7 cellular contexts compared by ENCODE assay signal in genomic region chr2:98464772-98465310, GRCh38. TPM values are rescaled to one million over a fixed set of nuclear protein-coding genes. Genes with fewer than 3 reads are reported as not detected.
DNase-seq lines count a peak whose midpoint lies in the region; ATAC-seq, FAIRE-seq and TF ChIP-seq lines count a peak whose summit lies in the region.

No MANE protein-coding gene starts in this region.

- H3K36me3 ChIP-seq in endothelial cell of umbilical vein (ENCODE audit: control insufficient read depth in 2 of 2, extremely low read depth in 1 of 2, insufficient read depth in 2 of 2, low read length in 2 of 2) (no peaks in the 10 kb centered on the region), osteoblast (ENCODE audit: insufficient read depth, low read length) (no peaks in the 10 kb centered on the region)

- H3K27ac ChIP-seq in endothelial cell of umbilical vein (ENCODE audit: insufficient read depth, low read depth, low read length) (no peak overlapping the region), osteoblast (ENCODE audit: low read depth, low read length) (no peak overlapping the region)

- H3K4me3 ChIP-seq in endothelial cell of umbilical vein (replicated peaks in 1 of 3; ENCODE audit: insufficient read depth in 1 of 3, low read depth in 1 of 3, low read length in 3 of 3) (no peak overlapping the region), osteoblast (ENCODE audit: insufficient read depth, low read length) (no peak overlapping the region)

- H3K79me2 ChIP-seq in endothelial cell of umbilical vein (ENCODE audit: control insufficient read depth, insufficient read depth, low read length) (peaks cover 33% of the 10 kb centered on the region), osteoblast (ENCODE audit: insufficient read depth, low read length) (peaks cover 40% of the 10 kb centered on the region)

- no TSS peak for BruUV-seq in endothelial cell of umbilical vein (replicated peaks; lab: Mats Ljungman, UMichigan)

- ATAC-seq in GM18867 (IDR thresholded peaks at IDR 0.05; ENCODE audit: unreplicated experiment), result peak; percentile 41
- ATAC-seq in HG02759 (IDR thresholded peaks at IDR 0.05; ENCODE audit: unreplicated experiment), result peak; percentile 38
- peak; percentile 30 for ATAC-seq in stimulated activated naive CD8-positive, alpha-beta T cell treated with anti-CD3 and anti-CD28 coated beads, Interleukin-15, Interleukin-2, amounts not matched to agents 100 U/mL and 50 U/mL, for 24 hours

- dilution Hi-C loops in endothelial cell of umbilical vein (cut with MboI; ENCODE audit: extremely low pct_ligation_motif_present, low sequenced_read_pairs), result no loop called here

- H4K20me1 ChIP-seq in endothelial cell of umbilical vein (replicated peaks; ENCODE audit: control insufficient read depth, extremely low read depth, insufficient read depth, low read length) (no peaks in the 10 kb centered on the region), osteoblast (ENCODE audit: insufficient read depth, low read length) (peaks cover 14% of the 10 kb centered on the region)

- H2AFZ ChIP-seq in endothelial cell of umbilical vein (ENCODE audit: low read depth, low read length) (no peak overlapping the region), osteoblast (ENCODE audit: low read length) (no peak overlapping the region)

- no peak overlapping the region for H3K9ac ChIP-seq in endothelial cell of umbilical vein (replicated peaks; ENCODE audit: extremely low read depth, insufficient read depth, low read length)

- intact Hi-C loops in endothelial cell of umbilical vein (cut with micrococcal nuclease), result no loop called here

- peak overlapping the region; percentile 59 for H3K4me2 ChIP-seq in endothelial cell of umbilical vein (ENCODE audit: insufficient read depth, low read length)
- no peak overlapping the region for H3K4me2 ChIP-seq in osteoblast (ENCODE audit: insufficient read depth, low read length)

- H3K4me1 ChIP-seq in endothelial cell of umbilical vein (ENCODE audit: control insufficient read depth, extremely low read depth, insufficient read depth, low read length) (peaks cover 20% of the 10 kb centered on the region), osteoblast (ENCODE audit: insufficient read depth, low read length) (peaks cover 17% of the 10 kb centered on the region)

- POLR2A ChIA-PET in endothelial cell of umbilical vein (lab: Charles Lee), result no interaction called here

- no peaks in the 10 kb centered on the region for H3K9me1 ChIP-seq in endothelial cell of umbilical vein (replicated peaks; ENCODE audit: control insufficient read depth, extremely low read depth, insufficient read depth, low read length)

- FAIRE-seq in endothelial cell of umbilical vein (lab: Jason Lieb, UNC), result peak; percentile 75

- peak; percentile 80 for DNase-seq in NOMO-1 treated with dmso at 0.1 percent for 144 hours (lab: John Stamatoyannopoulos, UW; ENCODE audit: unreplicated experiment)
- DNase-seq in endothelial cell of umbilical vein (ENCODE audit: low read depth, low spot score), result peak; percentile 28
- DNase-seq in stimulated activated naive CD8-positive, alpha-beta T cell treated with anti-CD3 and anti-CD28 coated beads, Interleukin-15, Interleukin-2, amounts not matched to agents 100 U/mL and 50 U/mL, for 24 hours, result peak; percentile 36
- no peak for DNase-seq in H4 (ENCODE audit: low spot score)
- no peak for DNase-seq in osteoblast (ENCODE audit: insufficient read length, low spot score, missing footprints)

- no peaks in the 10 kb centered on the region for H3K27me3 ChIP-seq in endothelial cell of umbilical vein (ENCODE audit: control insufficient read depth in 2 of 2, insufficient read depth in 2 of 2, low read length in 2 of 2)
- no peaks in the 10 kb centered on the region for H3K27me3 ChIP-seq in osteoblast (ENCODE audit: insufficient read depth, low read length)

- no peak for TF ChIP-seq POLR2A in endothelial cell of umbilical vein (IDR thresholded peaks at IDR 0.05; ENCODE audit: low read depth, low read length)

- TF ChIP-seq CTCF in endothelial cell of umbilical vein (IDR thresholded peaks at IDR 0.05; ENCODE audit: extremely low read depth in 1 of 2, insufficient read depth in 1 of 2, low read depth in 1 of 2, low read length in 2 of 2) (no peak), osteoblast (IDR thresholded peaks at IDR 0.05; ENCODE audit: extremely low read depth, low read depth, low read length) (no peak)

- CTCF ChIA-PET in endothelial cell of umbilical vein (lab: Charles Lee), result interaction anchor here (0.9 to 3.8 kb wide), 5 partner anchors 18 to 104 kb away, joined by 4 to 18 read pairs (median 6); no protein-coding TSS in a partner anchor

- H3K9me3 ChIP-seq in endothelial cell of umbilical vein (replicated peaks; ENCODE audit: control insufficient read depth, insufficient read depth, low read length), result no peaks in the 10 kb centered on the region
- H3K9me3 ChIP-seq in osteoblast (ENCODE audit: low read depth, low read length), result no peaks in the 10 kb centered on the region

TF ChIP-seq in endothelial cell of umbilical vein, 7 proteins besides CTCF, POLR2A, EP300 and RAD21:
- no peak for TF ChIP-seq JUN (IDR thresholded peaks at IDR 0.05; ENCODE audit: borderline replicate concordance, insufficient read depth, insufficient read length, low read depth)
- peak; percentile 48 for TF ChIP-seq MAX (IDR thresholded peaks at IDR 0.05; ENCODE audit: insufficient read depth, insufficient read length)
- TF ChIP-seq GATA2 (IDR thresholded peaks at IDR 0.05; ENCODE audit: insufficient read depth, insufficient read length, low read depth, low read length), result no peak

RNA-seq across cellular contexts. Expression of gene INPP4A, which starts 20.2 kb away (rescaled TPM):
- total RNA-seq in endothelial cell of umbilical vein (25.7 and 28.8 TPM in 2 replicates), osteoblast (25.7 and 25.9 TPM in 2 replicates)
- 11.8 and 14.9 TPM in 2 replicates for polyA plus RNA-seq in endothelial cell of umbilical vein
- polyA plus RNA-seq in endothelial cell of umbilical vein (2011; cell fraction: cytosol; rRNA removed), result 14.0 and 14.6 TPM in 2 replicates
- 50.6 and 51.0 TPM in 2 replicates for polyA plus RNA-seq in endothelial cell of umbilical vein (2011; cell fraction: nucleus; rRNA removed)
- 16.6 and 18.4 TPM in 2 replicates for polyA plus RNA-seq in endothelial cell of umbilical vein (2012)
- 57.6 and 60.8 TPM in 2 replicates for polyA minus RNA-seq in endothelial cell of umbilical vein
- polyA minus RNA-seq in endothelial cell of umbilical vein (2011; cell fraction: cytosol; rRNA and poly(A)+ RNA removed), result 21.2 TPM
- polyA minus RNA-seq in endothelial cell of umbilical vein (2011; cell fraction: nucleus; rRNA and poly(A)+ RNA removed), result 66.5 and 77.4 TPM in 2 replicates
- total RNA-seq in H4 (2014; rRNA removed; shearing (Covaris generic)), result 11.0 and 11.2 TPM in 2 replicates

Comparison
In these comparisons a context has a peak if more than half of its experiments do, and no peak if none do; other contexts are left out.
1. DNase-seq: peak in NOMO-1 treated with dmso at 0.1 percent for 144 hours (single experiment), endothelial cell of umbilical vein (single experiment) and stimulated activated naive CD8-positive, alpha-beta T cell treated with anti-CD3 and anti-CD28 coated beads, Interleukin-15, Interleukin-2, amounts not matched to agents 100 U/mL and 50 U/mL, for 24 hours (single experiment); none in H4 (single experiment) and osteoblast (single experiment).
2. Peak in every context shown above with its lines, with median percentiles within 50 percentile points of each other: ATAC-seq.